ENCODE assay signal across 9 cellular contexts in the genomic region with DNA sequence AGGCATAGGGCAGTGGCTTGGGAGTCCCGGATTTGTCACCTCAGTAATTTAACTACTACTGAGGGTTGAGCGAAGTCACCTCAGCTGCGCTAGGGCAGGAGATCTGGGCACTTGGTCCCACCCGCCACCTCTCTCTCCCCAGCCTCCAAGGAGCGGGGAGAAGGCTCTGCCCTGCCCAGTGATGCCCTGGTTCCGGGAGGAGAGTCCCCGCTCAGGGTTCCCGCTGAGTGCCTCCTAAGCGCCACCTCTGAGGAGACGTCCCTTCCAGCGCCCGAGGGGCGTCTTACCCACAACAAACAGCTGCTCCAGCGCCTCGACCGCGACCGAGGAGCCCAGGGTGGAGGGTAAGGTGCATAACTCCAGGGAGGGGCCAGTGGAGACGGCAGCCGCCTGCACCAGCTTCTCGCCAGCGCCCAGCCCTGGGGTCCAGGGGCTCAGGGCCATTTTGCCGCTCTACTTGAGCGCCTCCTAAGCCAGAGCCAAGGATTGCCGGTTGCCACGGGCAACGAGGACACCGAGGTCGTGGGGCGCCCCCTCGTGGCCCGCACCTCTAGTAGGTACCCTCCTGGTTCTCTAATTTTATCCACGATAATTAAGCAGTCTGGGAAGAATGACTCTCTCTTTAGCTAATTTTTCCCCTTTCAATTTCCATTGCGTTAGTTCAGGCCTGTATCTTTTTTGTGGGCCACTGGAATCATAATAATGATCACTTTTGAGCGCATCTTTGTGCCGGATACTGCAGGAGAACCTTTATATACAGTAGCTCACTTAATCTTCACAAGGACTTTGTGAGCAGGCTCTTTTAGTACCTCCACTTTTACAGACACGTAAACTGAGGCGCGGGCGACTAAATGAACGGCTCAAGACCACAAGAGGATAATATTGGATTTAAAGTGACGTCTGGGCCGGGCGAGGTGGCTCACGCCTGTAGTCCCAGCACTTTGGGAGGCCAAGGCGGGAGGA. TPM values are rescaled to one million over a fixed set of nuclear protein-coding genes. Genes with fewer than 3 reads are reported as not detected.
A peak's percentile ranks its signal among the peaks of the same experiment; 100 is the strongest.
DNase-seq lines count a peak whose midpoint lies in the region; ATAC-seq and TF ChIP-seq lines count a peak whose summit lies in the region.
"Had no signal": no experiment of that assay in that cellular context is flagged by ENCODE, and none has a peak within 500 bp of the region (broad histone marks: within the 10 kb centered on the region; RNA-seq: fewer than 3 reads in every experiment).

A gene (minus strand): TSS at position 481 of the 963 bp plus-strand sequence. CDS start 37 bp downstream, at position 444.

- H3K4me3 Mint-ChIP-seq in activated CD8-positive, alpha-beta memory T cell treated with anti-CD3 and anti-CD28 coated beads, Interleukin-2, amount 10 ng/mL, durations not matched to agents 7 days and 5 days: peak within 1 kb of the TSS; percentile 64

- peaks cover 20% of the 10 kb centered on the region for H3K27me3 Mint-ChIP-seq in activated CD8-positive, alpha-beta memory T cell treated with anti-CD3 and anti-CD28 coated beads, Interleukin-2, amount 10 ng/mL, durations not matched to agents 7 days and 5 days

- ATAC-seq in HG03378 (IDR thresholded peaks at IDR 0.05; ENCODE audit: unreplicated experiment): peak; percentile 94
- peak; percentile 96 for ATAC-seq in activated CD8-positive, alpha-beta memory T cell treated with anti-CD3 and anti-CD28 coated beads, Interleukin-2, amount 10 ng/mL, durations not matched to agents 7 days and 5 days

- no peaks in the 10 kb centered on the region for H3K4me1 ChIP-seq in BE2C
- H3K4me1 ChIP-seq: SJSA1 had no signal

- H3K27me3 ChIP-seq in BE2C: no peaks in the 10 kb centered on the region
- H3K27me3 ChIP-seq: SJSA1 had no signal

- peak; percentile 94 for TF ChIP-seq CTCF in BE2C (IDR thresholded peaks at IDR 0.05; ENCODE audit: low read depth, low read length)

- CTCF ChIA-PET in activated CD8-positive, alpha-beta memory T cell treated with anti-CD3 and anti-CD28 coated beads, Interleukin-2, amount 10 ng/mL, durations not matched to agents 7 days and 5 days (lab: Charles Lee): interaction anchor here (0.6 to 3.1 kb wide), 29 partner anchors 9 to 610 kb away, joined by 3 to 26 read pairs (median 3); a partner anchor contains a TSS

- DNase-seq in BE2C: peak; percentile 96
- peak; percentile 65 for DNase-seq in GM19238 (ENCODE audit: insufficient read length, low spot score)
- peak; percentile 64 for DNase-seq in NCI-H526 treated with DMSO at 0.1 percent for 48 hours (lab: John Stamatoyannopoulos, UW)
- DNase-seq in activated CD8-positive, alpha-beta memory T cell treated with anti-CD3 and anti-CD28 coated beads, Interleukin-2, amount 10 ng/mL, durations not matched to agents 7 days and 5 days: peak; percentile 88
- DNase-seq in epidermal melanocyte (ENCODE audit: insufficient read length, low spot score): peak; percentile 57
- DNase-seq in midbrain (lab: John Stamatoyannopoulos, UW): peak; percentile 79
- DNase-seq in stimulated activated CD8-positive, alpha-beta memory T cell treated with anti-CD3 and anti-CD28 coated beads, Interleukin-15, amount 100 ng/mL, for 24 hours (ENCODE audit: low read depth): peak; percentile 70

- no peak within 1 kb of the TSS for H3K27ac Mint-ChIP-seq in activated CD8-positive, alpha-beta memory T cell treated with anti-CD3 and anti-CD28 coated beads, Interleukin-2, amount 10 ng/mL, durations not matched to agents 7 days and 5 days

- peaks cover 9% of the 10 kb centered on the region for H3K4me1 Mint-ChIP-seq in activated CD8-positive, alpha-beta memory T cell treated with anti-CD3 and anti-CD28 coated beads, Interleukin-2, amount 10 ng/mL, durations not matched to agents 7 days and 5 days

- H3K36me3 Mint-ChIP-seq in activated CD8-positive, alpha-beta memory T cell treated with anti-CD3 and anti-CD28 coated beads, Interleukin-2, amount 10 ng/mL, durations not matched to agents 7 days and 5 days: no peaks in the 10 kb centered on the region

- H3K4me3 ChIP-seq in BE2C (ENCODE audit: low read depth, low read length): peak within 1 kb of the TSS; percentile 54
- H3K4me3 ChIP-seq: SJSA1 had no signal

- no peaks in the 10 kb centered on the region for H3K36me3 ChIP-seq in BE2C
- H3K36me3 ChIP-seq: SJSA1 had no signal

- H3K9me3 ChIP-seq in BE2C: no peaks in the 10 kb centered on the region
- H3K9me3 ChIP-seq: SJSA1 had no signal

- no peaks in the 10 kb centered on the region for H3K9me3 Mint-ChIP-seq in activated CD8-positive, alpha-beta memory T cell treated with anti-CD3 and anti-CD28 coated beads, Interleukin-2, amount 10 ng/mL, durations not matched to agents 7 days and 5 days (ENCODE audit: low read depth)

RNA-seq across cellular contexts. Expression of the gene that starts here (rescaled TPM):
- polyA plus RNA-seq in BE2C (2012; ENCODE audit: insufficient read depth, insufficient read length, low read depth): 2.0 TPM
- total RNA-seq in activated CD8-positive, alpha-beta memory T cell treated with anti-CD3 and anti-CD28 coated beads, Interleukin-2, amount 10 ng/mL, durations not matched to agents 7 days and 5 days: not detected
- total RNA-seq: SJSA1 had no signal

Comparison
In these comparisons a context has a peak if more than half of its experiments do, and no peak if none do; other contexts are left out.
1. Peak in every context shown above with its lines: DNase-seq, ATAC-seq and H3K4me3 ChIP-seq.
2. Peak in DNase-seq and ATAC-seq in activated CD8-positive, alpha-beta memory T cell treated with anti-CD3 and anti-CD28 coated beads, Interleukin-2, amount 10 ng/mL, durations not matched to agents 7 days and 5 days; RNA of the gene not detected or under 1 TPM.